Comparison of ENCODE assay signal across 15 cellular contexts in the genomic region with DNA sequence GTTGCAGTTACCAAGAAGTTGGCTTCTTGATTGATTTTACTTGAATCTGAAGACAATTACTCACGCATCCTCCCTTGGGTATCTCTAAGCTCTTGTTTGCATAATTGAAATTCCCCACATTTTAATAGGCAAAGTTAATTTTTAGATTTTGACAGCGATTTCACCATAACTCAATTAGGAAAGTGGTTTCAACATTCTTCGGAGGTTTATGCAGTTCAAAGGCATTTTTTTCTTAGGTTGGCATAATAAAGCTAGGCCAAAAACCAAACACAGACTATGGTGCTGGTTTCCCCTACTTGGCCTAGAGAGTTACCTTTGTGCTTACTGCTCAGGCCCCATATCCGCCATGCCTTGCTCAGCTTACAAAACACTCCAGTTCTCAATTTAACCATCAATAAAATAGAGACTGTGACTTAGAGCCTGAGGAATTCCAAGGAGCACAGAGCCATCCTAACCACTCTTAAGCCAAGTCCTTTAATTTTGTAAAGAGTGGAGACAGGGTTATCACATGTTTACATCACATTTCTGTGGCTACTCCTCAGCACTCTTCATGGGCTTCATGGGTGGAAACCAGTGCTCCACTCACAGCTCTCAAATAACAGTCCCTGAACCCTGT. TPM values are rescaled to one million over a fixed set of nuclear protein-coding genes. Genes with fewer than 3 reads are reported as not detected.
A peak's percentile ranks its signal among the peaks of the same experiment; 100 is the strongest.
DNase-seq lines count a peak whose midpoint lies in the region; ATAC-seq lines count a peak whose summit lies in the region.
"Had no signal": no experiment of that assay in that cellular context is flagged by ENCODE, and none has a peak within 500 bp of the region (broad histone marks: within the 10 kb centered on the region; RNA-seq: fewer than 3 reads in every experiment).

No MANE protein-coding gene starts in this region.

- H3K27me3 ChIP-seq in SJCRH30: no peaks in the 10 kb centered on the region
- H3K27me3 ChIP-seq: BLaER1 treated with 17β-estradiol and CSF1 and Interleukin-3, amounts not matched to agents 10 nM and 100 nM had no signal

- ATAC-seq in HG03159 (IDR thresholded peaks at IDR 0.05; ENCODE audit: unreplicated experiment): no peak
- ATAC-seq in GM19324 (IDR thresholded peaks at IDR 0.05; ENCODE audit: low FRiP score, unreplicated experiment): no peak
- no peak for ATAC-seq in activated CD8-positive, alpha-beta T cell treated with anti-CD3 and anti-CD28 coated beads, Interleukin-2, amount 10 ng/mL, durations not matched to agents 7 days and 5 days
- ATAC-seq: activated CD4-positive, CD25-positive, alpha-beta regulatory T cell treated with anti-CD3 and anti-CD28 coated beads, Interleukin-2, amount 50 U/mL, for 24 hours; HepG2 had no signal

- peak; percentile 46 for DNase-seq in AG08395 (ENCODE audit: low spot score)
- DNase-seq in SJCRH30: peak; percentile 16 to 28
- peak; percentile 82 for DNase-seq in fibroblast of the conjunctiva (ENCODE audit: low read depth)
- peak; percentile 72 for DNase-seq in renal cortical epithelial cell (ENCODE audit: low read depth)
- DNase-seq in D341Med (ENCODE audit: low spot score): no peak
- DNase-seq in activated CD8-positive, alpha-beta T cell treated with anti-CD3 and anti-CD28 coated beads, Interleukin-2, amount 10 ng/mL, durations not matched to agents 7 days and 5 days: no peak
- DNase-seq: activated gamma-delta T cell treated with Interleukin-2 at 50 U/mL for 16 hours; effector CD4-positive, alpha-beta T cell; posterior cingulate gyrus; RPMI8226 had no signal

- peak overlapping the region; percentile 20; the same call in 1 of the 2 replicates for H3K27ac ChIP-seq in SJCRH30
- H3K27ac ChIP-seq: BLaER1 treated with 17β-estradiol and CSF1 and Interleukin-3, amounts not matched to agents 10 nM and 100 nM had no signal

- H3K9me3 ChIP-seq in SJCRH30 (replicated peaks): no peaks in the 10 kb centered on the region
- H3K9me3 ChIP-seq: BLaER1 treated with 17β-estradiol and CSF1 and Interleukin-3, amounts not matched to agents 10 nM and 100 nM had no signal

- peaks cover 60% of the 10 kb centered on the region for H3K27me3 Mint-ChIP-seq in activated CD8-positive, alpha-beta T cell treated with anti-CD3 and anti-CD28 coated beads, Interleukin-2, amount 10 ng/mL, durations not matched to agents 7 days and 5 days (ENCODE audit: low read depth)

- no peak overlapping the region for H3K27ac Mint-ChIP-seq in activated CD8-positive, alpha-beta T cell treated with anti-CD3 and anti-CD28 coated beads, Interleukin-2, amount 10 ng/mL, durations not matched to agents 7 days and 5 days

- H3K4me1 Mint-ChIP-seq in activated CD8-positive, alpha-beta T cell treated with anti-CD3 and anti-CD28 coated beads, Interleukin-2, amount 10 ng/mL, durations not matched to agents 7 days and 5 days (ENCODE audit: low read depth): no peaks in the 10 kb centered on the region

- H3K4me3 ChIP-seq in SJCRH30: no peak overlapping the region
- H3K4me3 ChIP-seq: BLaER1 treated with 17β-estradiol and CSF1 and Interleukin-3, amounts not matched to agents 10 nM and 100 nM had no signal

- H3K4me3 Mint-ChIP-seq in activated CD8-positive, alpha-beta T cell treated with anti-CD3 and anti-CD28 coated beads, Interleukin-2, amount 10 ng/mL, durations not matched to agents 7 days and 5 days: no peak overlapping the region

- H3K9me3 Mint-ChIP-seq in activated CD8-positive, alpha-beta T cell treated with anti-CD3 and anti-CD28 coated beads, Interleukin-2, amount 10 ng/mL, durations not matched to agents 7 days and 5 days (ENCODE audit: insufficient read depth): no peaks in the 10 kb centered on the region

- CTCF ChIA-PET in activated CD8-positive, alpha-beta T cell treated with anti-CD3 and anti-CD28 coated beads, Interleukin-2, amount 10 ng/mL, durations not matched to agents 7 days and 5 days (lab: Charles Lee): interaction anchor here (1.3 kb wide), 1 partner anchor 59 kb away, joined by 3 read pairs; no protein-coding TSS in a partner anchor

- POLR2A ChIA-PET in activated CD8-positive, alpha-beta T cell treated with anti-CD3 and anti-CD28 coated beads, Interleukin-2, amount 10 ng/mL, durations not matched to agents 7 days and 5 days (lab: Charles Lee): interaction anchor here (0.5 kb wide), 1 partner anchor 1494 kb away, joined by 3 read pairs; no protein-coding TSS in a partner anchor

- peaks cover 35% of the 10 kb centered on the region for H3K4me1 ChIP-seq in SJCRH30

- H3K36me3 Mint-ChIP-seq in activated CD8-positive, alpha-beta T cell treated with anti-CD3 and anti-CD28 coated beads, Interleukin-2, amount 10 ng/mL, durations not matched to agents 7 days and 5 days (ENCODE audit: low read depth): no peaks in the 10 kb centered on the region

- H3K36me3 ChIP-seq in SJCRH30: no peaks in the 10 kb centered on the region
- H3K36me3 ChIP-seq: BLaER1 treated with 17β-estradiol and CSF1 and Interleukin-3, amounts not matched to agents 10 nM and 100 nM had no signal

RNA-seq across cellular contexts. Expression of gene LAMA4, which starts 32.1 kb away (rescaled TPM):
- total RNA-seq in SJCRH30 (2014; rRNA removed; shearing (Covaris generic)): 22.0 and 28.5 TPM in 2 replicates
- 8.2 and 54.0 TPM in 2 replicates for total RNA-seq in renal cortical epithelial cell
- not detected for total RNA-seq in activated CD8-positive, alpha-beta T cell treated with anti-CD3 and anti-CD28 coated beads, Interleukin-2, amount 10 ng/mL, durations not matched to agents 7 days and 5 days
- total RNA-seq: HepG2 had no signal

Comparison
In these comparisons a context has a peak if more than half of its experiments do, and no peak if none do; other contexts are left out.
1. DNase-seq: peak in AG08395 (single experiment), SJCRH30 (2 of 2), fibroblast of the conjunctiva (single experiment) and renal cortical epithelial cell (single experiment); none in D341Med (single experiment) and activated CD8-positive, alpha-beta T cell treated with anti-CD3 and anti-CD28 coated beads, Interleukin-2, amount 10 ng/mL, durations not matched to agents 7 days and 5 days (single experiment).